ENCODE assay signal across 23 cellular contexts in the genomic region with DNA sequence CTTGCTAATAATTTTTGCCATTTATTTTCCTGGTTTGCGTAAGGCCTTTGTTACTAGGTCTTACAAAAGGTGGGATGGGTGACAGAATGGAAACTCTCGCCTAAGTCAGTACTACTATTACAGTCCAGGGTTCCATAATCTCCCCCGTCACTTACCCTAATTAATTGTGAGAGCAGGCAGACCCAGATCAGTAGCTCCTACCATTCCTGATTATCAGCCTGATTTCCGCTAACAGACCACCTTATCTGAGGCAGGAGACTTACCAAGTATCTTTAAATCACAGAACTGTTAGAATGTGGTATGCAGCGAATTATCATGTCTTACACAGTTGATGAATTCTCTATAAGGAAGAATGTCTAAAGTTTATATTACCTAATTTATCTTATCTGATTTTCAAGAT.
"Had no signal": no experiment of that assay in that cellular context is flagged by ENCODE, and none has a peak within 500 bp of the region (broad histone marks: within the 10 kb centered on the region; RNA-seq: fewer than 3 reads in every experiment).

No MANE protein-coding gene starts in this region.

- H3K27me3 Mint-ChIP-seq: dendritic cell treated with granulocyte-macrophage colony-stimulating factor and Interleukin-4, amounts not matched to agents 40 ng/mL and 50 ng/mL, for 4 days; naive thymus-derived CD4-positive, alpha-beta T cell; stimulated activated naive CD8-positive, alpha-beta T cell treated with anti-CD3 and anti-CD28 coated beads, Interleukin-15, Interleukin-2, amounts not matched to agents 100 ng/mL and 50 ng/mL, for 24 hours had no signal

- ATAC-seq: esophagus mucosa; foreskin keratinocyte; gastroesophageal sphincter; heart left ventricle; left lobe of liver; naive thymus-derived CD4-positive, alpha-beta T cell; sciatic nerve had no signal

- H3K27ac Mint-ChIP-seq: dendritic cell treated with granulocyte-macrophage colony-stimulating factor and Interleukin-4, amounts not matched to agents 40 ng/mL and 50 ng/mL, for 4 days; endodermal cell; nephron; neural progenitor cell; progenitor cell of endocrine pancreas; stimulated activated naive CD8-positive, alpha-beta T cell treated with anti-CD3 and anti-CD28 coated beads, Interleukin-15, Interleukin-2, amounts not matched to agents 100 ng/mL and 50 ng/mL, for 24 hours had no signal

- DNase-seq: colonic mucosa; effector CD8-positive, alpha-beta T cell; foreskin keratinocyte; heart left ventricle; kidney; mesenchymal stem cell; midbrain; naive thymus-derived CD4-positive, alpha-beta T cell; stimulated activated CD4-positive, alpha-beta T cell treated with anti-CD3 and anti-CD28 coated beads, Interleukin-12 subunit alpha, Interleukin-12 subunit beta, amount 100 ng/mL, for 4 hours; stimulated activated CD4-positive, alpha-beta T cell treated with anti-CD3 and anti-CD28 coated beads, Interleukin-1b, Interleukin-23, amount 100 ng/mL, for 48 hours; stimulated activated CD4-positive, alpha-beta T cell treated with anti-CD3 and anti-CD28 coated beads, Interleukin-4, amount 100 ng/mL, for 1 hour; stimulated activated CD8-positive, alpha-beta memory T cell treated with anti-CD3 and anti-CD28 coated beads, Interleukin-4, amount 100 ng/mL, for 48 hours; trophoblast cell had no signal

- H3K4me3 Mint-ChIP-seq: dendritic cell treated with granulocyte-macrophage colony-stimulating factor and Interleukin-4, amounts not matched to agents 40 ng/mL and 50 ng/mL, for 4 days; endodermal cell; naive thymus-derived CD4-positive, alpha-beta T cell; nephron; neural progenitor cell; stimulated activated naive CD8-positive, alpha-beta T cell treated with anti-CD3 and anti-CD28 coated beads, Interleukin-15, Interleukin-2, amounts not matched to agents 100 ng/mL and 50 ng/mL, for 24 hours had no signal

- H3K9me3 Mint-ChIP-seq: dendritic cell treated with granulocyte-macrophage colony-stimulating factor and Interleukin-4, amounts not matched to agents 40 ng/mL and 50 ng/mL, for 4 days; endodermal cell; nephron; neural progenitor cell; stimulated activated naive CD8-positive, alpha-beta T cell treated with anti-CD3 and anti-CD28 coated beads, Interleukin-15, Interleukin-2, amounts not matched to agents 100 ng/mL and 50 ng/mL, for 24 hours had no signal
